8 cellular contexts compared by ENCODE assay signal in genomic region chr19:39540333-39540673, GRCh38. TPM values are rescaled to one million over a fixed set of nuclear protein-coding genes. Genes with fewer than 3 reads are reported as not detected.
DNase-seq lines count a peak whose midpoint lies in the region; ATAC-seq, FAIRE-seq and TF ChIP-seq lines count a peak whose summit lies in the region.

No MANE protein-coding gene starts in this region.

- H3K36me3 ChIP-seq in CD8-positive, alpha-beta T cell (ENCODE audit: insufficient read depth, low read length): no peaks in the 10 kb centered on the region
- H3K36me3 ChIP-seq in OCI-LY1 (ENCODE audit: insufficient read depth, low read length): peaks cover 5% of the 10 kb centered on the region
- H3K36me3 ChIP-seq in effector memory CD4-positive, alpha-beta T cell (ENCODE audit: control insufficient read depth, insufficient read depth, low read length): no peaks in the 10 kb centered on the region
- no peaks in the 10 kb centered on the region for H3K36me3 ChIP-seq in osteoblast (ENCODE audit: insufficient read depth, low read length)
- H3K36me3 ChIP-seq in small intestine (ENCODE audit: control insufficient read depth in 2 of 2, insufficient read depth in 2 of 2, low read length in 2 of 2): no peaks in the 10 kb centered on the region

- H3K4me2 ChIP-seq in OCI-LY1 (ENCODE audit: low read length) (peak overlapping the region; percentile 20; the same call in 1 of the 2 replicates), osteoblast (ENCODE audit: insufficient read depth, low read length) (peak overlapping the region; percentile 75)

- H3K27ac Mint-ChIP-seq in CD8-positive, alpha-beta T cell: peak overlapping the region; percentile 98

- no peaks in the 10 kb centered on the region for H3F3A ChIP-seq in OCI-LY1 (ENCODE audit: insufficient read depth, low read length)

- H4K20me1 ChIP-seq in OCI-LY1 (ENCODE audit: insufficient read depth, low read length) (no peaks in the 10 kb centered on the region), osteoblast (ENCODE audit: insufficient read depth, low read length) (peaks cover 7% of the 10 kb centered on the region)

- H3K4me3 Mint-ChIP-seq in CD8-positive, alpha-beta T cell: peak overlapping the region; percentile 97

- peaks cover 37% of the 10 kb centered on the region for H3K4me1 ChIP-seq in CD8-positive, alpha-beta T cell (ENCODE audit: insufficient read depth, low read length)
- peaks cover 22% of the 10 kb centered on the region for H3K4me1 ChIP-seq in OCI-LY1 (ENCODE audit: insufficient read depth, low read length, severe bottlenecking)
- peaks cover 18% of the 10 kb centered on the region for H3K4me1 ChIP-seq in effector memory CD4-positive, alpha-beta T cell (ENCODE audit: control insufficient read depth, insufficient read depth, low read length, poor library complexity, severe bottlenecking)
- H3K4me1 ChIP-seq in osteoblast (ENCODE audit: insufficient read depth, low read length): peaks cover 10% of the 10 kb centered on the region
- no peaks in the 10 kb centered on the region for H3K4me1 ChIP-seq in small intestine (ENCODE audit: control insufficient read depth in 2 of 2, insufficient read depth in 1 of 2, low read depth in 1 of 2, low read length in 1 of 2)

- ATAC-seq in CD8-positive, alpha-beta T cell: no peak
- no peak for ATAC-seq in GM18907 (IDR thresholded peaks at IDR 0.05; ENCODE audit: unreplicated experiment)

- H3K79me2 ChIP-seq in OCI-LY1 (ENCODE audit: insufficient read depth, low read length): 0 out of 2 replicates have a peak, but pooled peaks cover 7% of the 10 kb centered on the region
- peaks cover 25% of the 10 kb centered on the region for H3K79me2 ChIP-seq in osteoblast (ENCODE audit: insufficient read depth, low read length)

- no peaks in the 10 kb centered on the region for H3K27me3 Mint-ChIP-seq in CD8-positive, alpha-beta T cell (ENCODE audit: low read depth)

- 4 to 7% methylated on average over 10 of the region's 10 CpGs for WGBS in lower leg skin, 2 donors
- WGBS in small intestine, 3 donors: 6 to 9% (median 8%) methylated on average over 10 of the region's 10 CpGs

- H3K27me3 ChIP-seq in CD8-positive, alpha-beta T cell (ENCODE audit: insufficient read depth, low read length): no peaks in the 10 kb centered on the region
- no peaks in the 10 kb centered on the region for H3K27me3 ChIP-seq in OCI-LY1 (ENCODE audit: insufficient read depth, low read length)
- H3K27me3 ChIP-seq in effector memory CD4-positive, alpha-beta T cell (replicated peaks; ENCODE audit: control insufficient read depth, insufficient read depth, low read length, poor library complexity, severe bottlenecking): no peaks in the 10 kb centered on the region
- no peaks in the 10 kb centered on the region for H3K27me3 ChIP-seq in osteoblast (ENCODE audit: insufficient read depth, low read length)
- no peaks in the 10 kb centered on the region for H3K27me3 ChIP-seq in small intestine (ENCODE audit: control insufficient read depth in 2 of 2, insufficient read depth in 2 of 2, low read length in 2 of 2)

- H3K9me2 ChIP-seq in OCI-LY1 (ENCODE audit: low read depth, low read length): no peaks in the 10 kb centered on the region

- DNase-seq in CD8-positive, alpha-beta T cell: no peak
- no peak for DNase-seq in effector memory CD4-positive, alpha-beta T cell
- DNase-seq in osteoblast (ENCODE audit: insufficient read length, low spot score, missing footprints) (no peak), GDM1 (lab: John Stamatoyannopoulos, UW) (no peak), lower leg skin (ENCODE audit: low spot score in 2 of 2) (no peak), small intestine (no peak)

- no peak overlapping the region for H3K9ac ChIP-seq in OCI-LY1 (ENCODE audit: low read length)

- POLR2A ChIA-PET in CD8-positive, alpha-beta T cell (lab: Charles Lee): interaction anchor here (1.1 kb wide), 1 partner anchor 149 kb away, joined by 3 read pairs; the partner anchor contains the start of genes MED29 and PAF1

- intact Hi-C loops in CD8-positive, alpha-beta T cell (cut with DNase I, micrococcal nuclease): loop anchor here (1.0 to 5.0 kb wide), 7 partner anchors 38 to 418 kb away; partner anchors contain the start of genes FBL (in 1 of the 2), PLEKHG2 (in 1 of the 2), SUPT5H (in 1 of the 2) and TIMM50 (in 1 of the 2)
- intact Hi-C loops in lower leg skin (cut with DNase I; ENCODE audit: low total_unique reads): no loop called here

- no peak for TF ChIP-seq POLR2A in lower leg skin (IDR thresholded peaks at IDR 0.05)

- CTCF ChIA-PET in CD8-positive, alpha-beta T cell (lab: Charles Lee): interaction anchor here (0.7 to 3.3 kb wide), 3 partner anchors 11 to 26 kb away, joined by 3 to 16 read pairs (median 5); partner anchors contain the start of gene SELENOV

- TF ChIP-seq CTCF in CD8-positive, alpha-beta T cell (IDR thresholded peaks at IDR 0.05): peak; percentile 34
- TF ChIP-seq CTCF in OCI-LY1 (IDR thresholded peaks at IDR 0.05; ENCODE audit: low read length) (no peak), osteoblast (IDR thresholded peaks at IDR 0.05; ENCODE audit: extremely low read depth, low read depth, low read length) (no peak), lower leg skin (IDR thresholded peaks at IDR 0.05) (no peak)

- peaks cover 61% of the 10 kb centered on the region for H3K4me1 Mint-ChIP-seq in CD8-positive, alpha-beta T cell (ENCODE audit: low read depth)

- FAIRE-seq in small intestine (lab: Jason Lieb, UNC): no peak

- H3K27ac ChIP-seq in CD8-positive, alpha-beta T cell (ENCODE audit: low read depth, low read length): no peak overlapping the region
- H3K27ac ChIP-seq in OCI-LY1 (ENCODE audit: low read depth, low read length, poor library complexity, severe bottlenecking): no peak overlapping the region
- no peak overlapping the region for H3K27ac ChIP-seq in effector memory CD4-positive, alpha-beta T cell (ENCODE audit: insufficient read depth, low read length, poor library complexity, severe bottlenecking)
- no peak overlapping the region for H3K27ac ChIP-seq in osteoblast (ENCODE audit: low read depth, low read length)
- no peak overlapping the region for H3K27ac ChIP-seq in small intestine (ENCODE audit: low read depth in 1 of 2, low read length in 1 of 2)

- H3K36me3 Mint-ChIP-seq in CD8-positive, alpha-beta T cell: peaks cover 8% of the 10 kb centered on the region

- H3K4me3 ChIP-seq in CD8-positive, alpha-beta T cell (ENCODE audit: low read depth, low read length): peak overlapping the region; percentile 95
- H3K4me3 ChIP-seq in OCI-LY1 (ENCODE audit: low read depth, low read length, poor library complexity, severe bottlenecking) (peak overlapping the region; percentile 92), osteoblast (ENCODE audit: insufficient read depth, low read length) (peak overlapping the region; percentile 89), lower leg skin (ENCODE audit: low read depth, poor library complexity, severe bottlenecking) (no peak overlapping the region), small intestine (ENCODE audit: low read depth in 1 of 2, low read length in 2 of 2) (no peak overlapping the region)
- peak overlapping the region; percentile 97 for H3K4me3 ChIP-seq in effector memory CD4-positive, alpha-beta T cell (ENCODE audit: insufficient read depth, low read depth, low read length, poor library complexity, severe bottlenecking)

- H2AFZ ChIP-seq in OCI-LY1 (ENCODE audit: low read length) (no peak overlapping the region), osteoblast (ENCODE audit: low read length) (peak overlapping the region; percentile 88)

- H3K9me3 ChIP-seq in CD8-positive, alpha-beta T cell (ENCODE audit: low read length): no peaks in the 10 kb centered on the region
- H3K9me3 ChIP-seq in OCI-LY1 (ENCODE audit: low read length) (no peaks in the 10 kb centered on the region), osteoblast (ENCODE audit: low read depth, low read length) (no peaks in the 10 kb centered on the region), small intestine (ENCODE audit: control insufficient read depth, low read depth) (no peaks in the 10 kb centered on the region)
- no peaks in the 10 kb centered on the region for H3K9me3 ChIP-seq in effector memory CD4-positive, alpha-beta T cell (ENCODE audit: control insufficient read depth, low read length)

- no peaks in the 10 kb centered on the region for H3K9me3 Mint-ChIP-seq in CD8-positive, alpha-beta T cell

RNA-seq across cellular contexts. Expression of gene EID2, which starts 0.3 kb away (rescaled TPM):
- total RNA-seq in CD8-positive, alpha-beta T cell: 10 to 100 TPM; 16.3 to 17.7 TPM
- 8.3 TPM in 2 replicates for total RNA-seq in osteoblast
- total RNA-seq in lower leg skin: 10 to 100 TPM; 12.4 to 19.0 (median 14.3) TPM
- polyA plus RNA-seq in small intestine: 10 to 100 TPM; 11.1 to 13.4 (median 12.7) TPM

RNA-seq across cellular contexts. Expression of gene EID2B, which starts 7.7 kb away (rescaled TPM):
- total RNA-seq in CD8-positive, alpha-beta T cell: 1 to 10 TPM; 3.5 to 3.7 TPM
- total RNA-seq in osteoblast (4.7 and 5.1 TPM in 2 replicates), lower leg skin (1 to 10 TPM in 2 of 4 donors, under 1 TPM in 2; 0.56 to 1.5 (median 1.0) TPM)
- polyA plus RNA-seq in small intestine: 1 to 10 TPM in 1 of 3 donors, under 1 TPM in 1, not detected in 1; 0.81 to 2.0 TPM

RNA-seq across cellular contexts. Expression of gene SELENOV, which starts 25.4 kb away (rescaled TPM):
- not detected for total RNA-seq in CD8-positive, alpha-beta T cell
- not detected in 2 replicates for total RNA-seq in osteoblast
- not detected for total RNA-seq in lower leg skin
- polyA plus RNA-seq in small intestine: not detected

RNA-seq across cellular contexts. Expression of gene DLL3, which starts 41.6 kb away (rescaled TPM):
- under 1 TPM in 1 of 2 experiments, not detected in 1; 0.14 TPM for total RNA-seq in CD8-positive, alpha-beta T cell
- total RNA-seq in osteoblast (under 0.01 TPM in 1 of 2 replicates, not detected in the other), lower leg skin (under 1 TPM in 1 of 4 donors, not detected in 3; 0.10 TPM)
- under 1 TPM in 1 of 3 donors, not detected in 2; 0.15 TPM for polyA plus RNA-seq in small intestine

RNA-seq across cellular contexts. Expression of gene TIMM50, which starts 59.7 kb away (rescaled TPM):
- 10 to 100 TPM; 48.6 to 56.7 TPM for total RNA-seq in CD8-positive, alpha-beta T cell
- total RNA-seq in osteoblast: 29.8 and 36.9 TPM in 2 replicates
- 10 to 100 TPM; 35.0 to 41.9 (median 37.1) TPM for total RNA-seq in lower leg skin
- 10 to 100 TPM; 33.8 to 62.2 (median 40.5) TPM for polyA plus RNA-seq in small intestine

Comparison
In these comparisons a context has a peak if more than half of its experiments do, and no peak if none do; other contexts are left out.
1. H3K4me3 ChIP-seq: peak in CD8-positive, alpha-beta T cell (single experiment), OCI-LY1 (single experiment), effector memory CD4-positive, alpha-beta T cell (single experiment) and osteoblast (single experiment); none in lower leg skin (single experiment) and small intestine (0 of 2).